Comparison of ENCODE assay signal across 32 cellular contexts in the genomic region with DNA sequence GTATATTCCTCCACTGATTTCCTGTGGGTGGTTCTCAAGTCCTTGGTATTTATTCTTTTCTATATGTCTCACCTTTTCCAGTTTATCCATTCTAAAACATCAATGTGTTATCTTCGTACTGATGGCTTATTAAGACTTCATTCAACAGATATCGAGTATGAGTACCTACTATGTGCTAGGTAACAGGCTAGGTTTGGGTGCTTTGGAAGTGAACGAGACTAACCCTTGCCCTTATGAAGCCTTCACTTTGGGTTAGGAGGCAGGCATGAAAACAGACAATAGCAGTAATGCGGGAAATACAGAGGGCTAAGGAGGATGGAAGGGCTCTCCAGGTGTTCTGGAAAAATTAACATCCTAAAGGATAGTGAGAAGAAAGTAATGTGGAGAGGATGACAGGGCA. TPM values are rescaled to one million over a fixed set of nuclear protein-coding genes. Genes with fewer than 3 reads are reported as not detected.
DNase-seq lines count a peak whose midpoint lies in the region; ATAC-seq and TF ChIP-seq lines count a peak whose summit lies in the region.
"Had no signal": no experiment of that assay in that cellular context is flagged by ENCODE, and none has a peak within 500 bp of the region (broad histone marks: within the 10 kb centered on the region; RNA-seq: fewer than 3 reads in every experiment).

No MANE protein-coding gene starts in this region.

- intact Hi-C loops in esophagus muscularis mucosa (cut with DNase I): no loop called here

- no peaks in the 10 kb centered on the region for H3K4me1 Mint-ChIP-seq in activated T-cell treated with anti-CD3 and anti-CD28 coated beads, Interleukin-2, amount 50 U/mL, for 72 hours (ENCODE audit: low read depth)
- no peaks in the 10 kb centered on the region for H3K4me1 Mint-ChIP-seq in activated T-cell treated with anti-CD3 and anti-CD28 coated beads, Interleukin-2, amount 50 U/mL, for 4 hours (ENCODE audit: low read depth)
- H3K4me1 Mint-ChIP-seq in HFFc6 (ENCODE audit: low read depth): peaks cover 15% of the 10 kb centered on the region
- H3K4me1 Mint-ChIP-seq: B cell; brain; CD8-positive, alpha-beta memory T cell; nephron had no signal

- no peak for DNase-seq in activated T-cell treated with anti-CD3 and anti-CD28 coated beads, Interleukin-2, amount 50 U/mL, for 72 hours
- no peak for DNase-seq in activated T-cell treated with anti-CD3 and anti-CD28 coated beads, Interleukin-2, amount 50 U/mL, for 4 hours
- no peak for DNase-seq in HFFc6
- DNase-seq in esophagus muscularis mucosa (ENCODE audit: extremely low spot score): no peak
- no peak for DNase-seq in COR-L47 (lab: John Stamatoyannopoulos, UW)
- DNase-seq in putamen (ENCODE audit: low spot score): no peak
- DNase-seq: ACHN; activated naive CD4-positive, alpha-beta T cell; CD8-positive, alpha-beta memory T cell; H9; left colon; NCI-H1436; NCI-H2081; NCI-H2227 treated with DMSO at 0.1 percent for 48 hours; NCI-H526; NK-92 treated with Interleukin-12 subunit alpha and Interleukin-12 subunit beta, amount 100 ng/mL, for 24 hours; PC-9; psoas muscle; SK-N-SH; stimulated activated naive CD4-positive, alpha-beta T cell; thyroid gland had no signal

- no peak for TF ChIP-seq POLR2A in esophagus muscularis mucosa (IDR thresholded peaks at IDR 0.05; ENCODE audit: low read depth)

- H3K4me3 Mint-ChIP-seq in activated T-cell treated with anti-CD3 and anti-CD28 coated beads, Interleukin-2, amount 50 U/mL, for 72 hours: no peak overlapping the region
- no peak overlapping the region for H3K4me3 Mint-ChIP-seq in activated T-cell treated with anti-CD3 and anti-CD28 coated beads, Interleukin-2, amount 50 U/mL, for 4 hours
- H3K4me3 Mint-ChIP-seq in HFFc6: no peak overlapping the region
- H3K4me3 Mint-ChIP-seq: B cell; brain; CD8-positive, alpha-beta memory T cell; H9; nephron; T-helper 1 cell treated with Interleukin-12 subunit alpha and Interleukin-12 subunit beta and Interleukin-4 antibody, amounts not matched to agents 30 μg/mL and 1 μg/mL, for 36 hours had no signal

- peak overlapping the region; percentile 58 for H3K27ac Mint-ChIP-seq in activated T-cell treated with anti-CD3 and anti-CD28 coated beads, Interleukin-2, amount 50 U/mL, for 72 hours
- H3K27ac Mint-ChIP-seq in HFFc6: peak overlapping the region; percentile 64
- H3K27ac Mint-ChIP-seq: B cell; nephron; T-helper 1 cell treated with Interleukin-12 subunit alpha and Interleukin-12 subunit beta and Interleukin-4 antibody, amounts not matched to agents 30 μg/mL and 1 μg/mL, for 36 hours had no signal

- H3K9me3 Mint-ChIP-seq in activated T-cell treated with anti-CD3 and anti-CD28 coated beads, Interleukin-2, amount 50 U/mL, for 72 hours: no peaks in the 10 kb centered on the region
- H3K9me3 Mint-ChIP-seq in activated T-cell treated with anti-CD3 and anti-CD28 coated beads, Interleukin-2, amount 50 U/mL, for 4 hours: no peaks in the 10 kb centered on the region
- no peaks in the 10 kb centered on the region for H3K9me3 Mint-ChIP-seq in HFFc6
- H3K9me3 Mint-ChIP-seq: brain; CD8-positive, alpha-beta memory T cell; H9; nephron; T-helper 1 cell treated with Interleukin-12 subunit alpha and Interleukin-12 subunit beta and Interleukin-4 antibody, amounts not matched to agents 30 μg/mL and 1 μg/mL, for 36 hours had no signal

- ATAC-seq in activated T-cell treated with anti-CD3 and anti-CD28 coated beads, Interleukin-2, amount 50 U/mL, for 72 hours (replicated peaks in 1 of 2): no peak
- ATAC-seq in activated T-cell treated with anti-CD3 and anti-CD28 coated beads, Interleukin-2, amount 50 U/mL, for 4 hours: no peak
- no peak for ATAC-seq in SK-N-SH treated with all-trans-retinoic acid at 6 μM for 48 hours
- ATAC-seq: activated CD4-positive, CD25-positive, alpha-beta regulatory T cell treated with anti-CD3 and anti-CD28 coated beads, Interleukin-2, amount 50 U/mL, for 24 hours; GM12878; left colon had no signal

- no peak for TF ChIP-seq EP300 in esophagus muscularis mucosa (IDR thresholded peaks at IDR 0.05)

- H3K27me3 ChIP-seq in esophagus muscularis mucosa (no peaks in the 10 kb centered on the region), stomach smooth muscle (ENCODE audit: control insufficient read depth in 1 of 2, insufficient read depth in 2 of 2, low read length in 2 of 2) (no peaks in the 10 kb centered on the region)
- H3K27me3 ChIP-seq: thyroid gland, vagina had no signal

- 98% methylated on average over 4 of the region's 4 CpGs for WGBS in esophagus muscularis mucosa

- H3K9ac ChIP-seq in stomach smooth muscle (ENCODE audit: low read length in 2 of 2): no peak overlapping the region
- H3K9ac ChIP-seq: SK-N-SH had no signal

- peaks cover 14 to 37% of the 10 kb centered on the region in 2 donors for H3K36me3 Mint-ChIP-seq in activated T-cell treated with anti-CD3 and anti-CD28 coated beads, Interleukin-2, amount 50 U/mL, for 72 hours (ENCODE audit: insufficient read depth in 2 of 2)
- H3K36me3 Mint-ChIP-seq in activated T-cell treated with anti-CD3 and anti-CD28 coated beads, Interleukin-2, amount 50 U/mL, for 4 hours (ENCODE audit: insufficient read depth): peaks cover 42% of the 10 kb centered on the region
- H3K36me3 Mint-ChIP-seq in HFFc6 (ENCODE audit: low read depth): peaks cover 42% of the 10 kb centered on the region

- H3K4me1 ChIP-seq in esophagus muscularis mucosa (peaks cover 18 to 43% (median 26%) of the 10 kb centered on the region in 4 donors), stomach smooth muscle (ENCODE audit: control insufficient read depth, insufficient read depth, low read length) (peaks cover 23% of the 10 kb centered on the region)
- H3K4me1 ChIP-seq: psoas muscle, vagina had no signal

- TF ChIP-seq CTCF in HFFc6 (IDR thresholded peaks at IDR 0.05) (no peak), esophagus muscularis mucosa (IDR thresholded peaks at IDR 0.05) (no peak)

- no peak overlapping the region for H3K4me3 ChIP-seq in esophagus muscularis mucosa
- no peak overlapping the region for H3K4me3 ChIP-seq in stomach smooth muscle (ENCODE audit: low read length in 2 of 2)
- H3K4me3 ChIP-seq: GM12878, PC-9, psoas muscle, thyroid gland, vagina had no signal

- H3K36me3 ChIP-seq in esophagus muscularis mucosa: peaks cover 36 to 60% (median 50%) of the 10 kb centered on the region in 4 donors
- peaks cover 15 to 27% of the 10 kb centered on the region in 2 donors for H3K36me3 ChIP-seq in stomach smooth muscle (ENCODE audit: control insufficient read depth in 2 of 2, insufficient read depth in 2 of 2, low read length in 2 of 2)

- H3K27me3 Mint-ChIP-seq in activated T-cell treated with anti-CD3 and anti-CD28 coated beads, Interleukin-2, amount 50 U/mL, for 72 hours (ENCODE audit: low read depth): no peaks in the 10 kb centered on the region
- no peaks in the 10 kb centered on the region for H3K27me3 Mint-ChIP-seq in activated T-cell treated with anti-CD3 and anti-CD28 coated beads, Interleukin-2, amount 50 U/mL, for 4 hours (ENCODE audit: low read depth)
- peaks cover 1% of the 10 kb centered on the region; the same call in 1 of the 2 replicates for H3K27me3 Mint-ChIP-seq in HFFc6 (ENCODE audit: insufficient read depth)
- H3K27me3 Mint-ChIP-seq: B cell; brain; CD8-positive, alpha-beta memory T cell had no signal

- H3K9me3 ChIP-seq in esophagus muscularis mucosa: no peaks in the 10 kb centered on the region
- H3K9me3 ChIP-seq in stomach smooth muscle (ENCODE audit: control insufficient read depth in 2 of 2, low read length in 2 of 2): no peaks in the 10 kb centered on the region
- H3K9me3 ChIP-seq: psoas muscle, SK-N-SH, thyroid gland, vagina had no signal

- H3K27ac ChIP-seq in esophagus muscularis mucosa (replicated peaks in 1 of 4) (peak overlapping the region; percentile 79 to 85 (median 82)), stomach smooth muscle (ENCODE audit: low read length) (peak overlapping the region; percentile 73)
- H3K27ac ChIP-seq: psoas muscle, vagina had no signal

TF ChIP-seq in SK-N-SH treated with all-trans-retinoic acid at 6 μM for 48 hours, 23 proteins besides CTCF, POLR2A, EP300 and RAD21:
- TF ChIP-seq OSR1 (CRISPR knock-in tag; IDR thresholded peaks at IDR 0.05) (no peak), ZNF565 (CRISPR knock-in tag; conservative IDR thresholded peaks at IDR 0.05; ENCODE audit: low read depth) (no peak), PPARA (CRISPR knock-in tag; IDR thresholded peaks at IDR 0.05; ENCODE audit: borderline replicate concordance) (no peak), ARNTL (CRISPR knock-in tag; IDR thresholded peaks at IDR 0.05; ENCODE audit: borderline replicate concordance, low read depth) (no peak), ZFP30 (CRISPR knock-in tag; IDR thresholded peaks at IDR 0.05) (no peak), GLIS3 (CRISPR knock-in tag; IDR thresholded peaks at IDR 0.05) (no peak)
- TF ChIP-seq, protein P1, sequence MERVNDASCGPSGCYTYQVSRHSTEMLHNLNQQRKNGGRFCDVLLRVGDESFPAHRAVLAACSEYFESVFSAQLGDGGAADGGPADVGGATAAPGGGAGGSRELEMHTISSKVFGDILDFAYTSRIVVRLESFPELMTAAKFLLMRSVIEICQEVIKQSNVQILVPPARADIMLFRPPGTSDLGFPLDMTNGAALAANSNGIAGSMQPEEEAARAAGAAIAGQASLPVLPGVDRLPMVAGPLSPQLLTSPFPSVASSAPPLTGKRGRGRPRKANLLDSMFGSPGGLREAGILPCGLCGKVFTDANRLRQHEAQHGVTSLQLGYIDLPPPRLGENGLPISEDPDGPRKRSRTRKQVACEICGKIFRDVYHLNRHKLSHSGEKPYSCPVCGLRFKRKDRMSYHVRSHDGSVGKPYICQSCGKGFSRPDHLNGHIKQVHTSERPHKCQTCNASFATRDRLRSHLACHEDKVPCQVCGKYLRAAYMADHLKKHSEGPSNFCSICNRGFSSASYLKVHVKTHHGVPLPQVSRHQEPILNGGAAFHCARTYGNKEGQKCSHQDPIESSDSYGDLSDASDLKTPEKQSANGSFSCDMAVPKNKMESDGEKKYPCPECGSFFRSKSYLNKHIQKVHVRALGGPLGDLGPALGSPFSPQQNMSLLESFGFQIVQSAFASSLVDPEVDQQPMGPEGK (CRISPR knock-in tag; IDR thresholded peaks at IDR 0.05; ENCODE audit: borderline replicate concordance): no peak
TF ChIP-seq in SK-N-SH treated with all-trans-retinoic acid at 6 μM for 48 hours: peak in this region for 0.

RNA-seq across cellular contexts. Expression of gene AQP7, which starts 53.4 kb away (rescaled TPM):
- not detected for total RNA-seq in activated T-cell treated with anti-CD3 and anti-CD28 coated beads, Interleukin-2, amount 50 U/mL, for 72 hours
- total RNA-seq in activated T-cell treated with anti-CD3 and anti-CD28 coated beads, Interleukin-2, amount 50 U/mL, for 4 hours: not detected
- total RNA-seq in HFFc6 (2021; fragmentation: NEBNext Ultra II Directional; extraction: Animal tissue kit (Norgen Biotek cat#: 25700)): not detected
- total RNA-seq in esophagus muscularis mucosa: 1 to 10 TPM in 3 of 4 donors, under 1 TPM in 1; 0.33 to 1.8 (median 1.4) TPM
- total RNA-seq: B cell; CD8-positive, alpha-beta memory T cell; GM12878; H9; LHCN-M2; lung microvascular endothelial cell had no signal

RNA-seq across cellular contexts. Expression of gene NFX1, which starts 58.7 kb away (rescaled TPM):
- total RNA-seq in activated T-cell treated with anti-CD3 and anti-CD28 coated beads, Interleukin-2, amount 50 U/mL, for 72 hours: 10 to 100 TPM; 31.2 to 40.3 TPM
- total RNA-seq in activated T-cell treated with anti-CD3 and anti-CD28 coated beads, Interleukin-2, amount 50 U/mL, for 4 hours: 10 to 100 TPM; 35.2 to 42.6 (median 36.0) TPM
- total RNA-seq in HFFc6 (2021; fragmentation: NEBNext Ultra II Directional; extraction: Animal tissue kit (Norgen Biotek cat#: 25700)): 10 to 100 TPM; 25.7 to 28.0 (median 27.8) TPM
- 10 to 100 TPM; 32.1 to 49.4 (median 36.9) TPM for total RNA-seq in esophagus muscularis mucosa
